Comparison of ENCODE assay signal across 1 cellular context in the genomic region with DNA sequence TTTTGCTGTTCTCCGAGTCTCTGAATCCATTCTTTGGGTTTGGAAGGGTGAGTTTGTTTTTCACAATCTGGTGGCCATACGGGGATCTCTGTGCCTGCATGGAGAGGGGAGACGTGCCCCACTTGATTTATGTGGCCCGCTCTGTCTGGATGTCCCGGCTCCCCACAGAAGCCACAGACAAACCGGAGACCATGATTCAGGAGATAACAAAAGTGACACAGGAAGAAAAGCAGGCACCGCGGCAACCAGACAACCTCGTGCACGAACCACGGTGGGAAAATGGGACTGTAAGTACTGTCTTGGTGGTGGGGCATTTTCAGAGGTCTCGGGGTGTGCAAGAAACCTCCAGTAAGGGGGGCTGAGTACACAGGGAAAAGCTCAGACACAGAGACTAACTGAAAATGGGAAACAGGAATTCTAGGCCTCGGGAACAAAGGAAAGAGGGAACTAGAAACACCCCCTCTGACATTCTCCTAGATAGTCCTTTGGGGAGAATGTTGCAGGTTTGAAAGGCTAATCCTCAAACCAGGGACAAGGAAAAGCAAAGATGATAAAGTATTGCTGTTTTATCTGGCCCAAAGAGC.
A peak's percentile ranks its signal among the peaks of the same experiment; 100 is the strongest.
TF ChIP-seq lines count a peak whose summit lies in the region.

No MANE protein-coding gene starts in this region.

TF ChIP-seq in GM12878, 131 proteins besides CTCF, POLR2A, EP300 and RAD21 (continues in another document):
- TF ChIP-seq, protein P1, sequence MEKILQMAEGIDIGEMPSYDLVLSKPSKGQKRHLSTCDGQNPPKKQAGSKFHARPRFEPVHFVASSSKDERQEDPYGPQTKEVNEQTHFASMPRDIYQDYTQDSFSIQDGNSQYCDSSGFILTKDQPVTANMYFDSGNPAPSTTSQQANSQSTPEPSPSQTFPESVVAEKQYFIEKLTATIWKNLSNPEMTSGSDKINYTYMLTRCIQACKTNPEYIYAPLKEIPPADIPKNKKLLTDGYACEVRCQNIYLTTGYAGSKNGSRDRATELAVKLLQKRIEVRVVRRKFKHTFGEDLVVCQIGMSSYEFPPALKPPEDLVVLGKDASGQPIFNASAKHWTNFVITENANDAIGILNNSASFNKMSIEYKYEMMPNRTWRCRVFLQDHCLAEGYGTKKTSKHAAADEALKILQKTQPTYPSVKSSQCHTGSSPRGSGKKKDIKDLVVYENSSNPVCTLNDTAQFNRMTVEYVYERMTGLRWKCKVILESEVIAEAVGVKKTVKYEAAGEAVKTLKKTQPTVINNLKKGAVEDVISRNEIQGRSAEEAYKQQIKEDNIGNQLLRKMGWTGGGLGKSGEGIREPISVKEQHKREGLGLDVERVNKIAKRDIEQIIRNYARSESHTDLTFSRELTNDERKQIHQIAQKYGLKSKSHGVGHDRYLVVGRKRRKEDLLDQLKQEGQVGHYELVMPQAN (conservative IDR thresholded peaks at IDR 0.05) = no peak
- TF ChIP-seq CBX3 (IDR thresholded peaks at IDR 0.05; ENCODE audit: borderline replicate concordance, low read depth) (no peak), HDGF (IDR thresholded peaks at IDR 0.05) (no peak), ETV6 (conservative IDR thresholded peaks at IDR 0.05 in 1 of 2, IDR thresholded peaks at IDR 0.05 in 1 of 2; ENCODE audit: borderline replicate concordance in 1 of 2, low read depth in 1 of 2) (no peak), KLF5 (IDR thresholded peaks at IDR 0.05; ENCODE audit: partially characterized antibody) (no peak), FOS (IDR thresholded peaks at IDR 0.05; ENCODE audit: borderline replicate concordance, extremely low read depth, insufficient read length) (no peak), NBN (IDR thresholded peaks at IDR 0.05) (no peak), SIX5 (IDR thresholded peaks at IDR 0.05; ENCODE audit: low read depth, low read length, severe bottlenecking) (no peak), CHD2 (IDR thresholded peaks at IDR 0.05; ENCODE audit: borderline replicate concordance, low read depth, low read length) (no peak), ZNF622 (IDR thresholded peaks at IDR 0.05) (no peak), SPI1 (IDR thresholded peaks at IDR 0.05; ENCODE audit: borderline replicate concordance, insufficient read depth, low read depth, low read length) (no peak), EZH2 (IDR thresholded peaks at IDR 0.05; ENCODE audit: borderline replicate concordance, control insufficient read depth, low read depth, low read length) (no peak), GABPA (IDR thresholded peaks at IDR 0.05; ENCODE audit: low read depth) (no peak), SREBF2 (IDR thresholded peaks at IDR 0.05; ENCODE audit: low read length) (no peak), NRF1 (conservative IDR thresholded peaks at IDR 0.05; ENCODE audit: low read depth, low read length) (no peak), MXI1 (IDR thresholded peaks at IDR 0.05; ENCODE audit: low read depth, low read length) (no peak), DPF2 (IDR thresholded peaks at IDR 0.05) (no peak), SIN3A (IDR thresholded peaks at IDR 0.05; ENCODE audit: low read depth, low read length) (no peak), TARDBP (IDR thresholded peaks at IDR 0.05; ENCODE audit: borderline replicate concordance) (no peak), IKZF2 (IDR thresholded peaks at IDR 0.05) (peak; percentile 12 to 23; a peak in 1 of 4 replicates), ZZZ3 (IDR thresholded peaks at IDR 0.05; ENCODE audit: control insufficient read depth, insufficient read length, low read depth) (no peak), TAF1 (IDR thresholded peaks at IDR 0.05; ENCODE audit: borderline replicate concordance, low read depth, low read length) (peak; percentile 18; the same call in 1 of the 2 replicates), TBL1XR1 (IDR thresholded peaks at IDR 0.05; ENCODE audit: low read depth, low read length) (no peak), IKZF1 (conservative IDR thresholded peaks at IDR 0.05) (peak; percentile 29; the same call in 1 of the 2 replicates), SMC3 (IDR thresholded peaks at IDR 0.05; ENCODE audit: borderline replicate concordance, low read length) (no peak), HDAC2 (IDR thresholded peaks at IDR 0.05) (no peak)
- TF ChIP-seq, protein P2, sequence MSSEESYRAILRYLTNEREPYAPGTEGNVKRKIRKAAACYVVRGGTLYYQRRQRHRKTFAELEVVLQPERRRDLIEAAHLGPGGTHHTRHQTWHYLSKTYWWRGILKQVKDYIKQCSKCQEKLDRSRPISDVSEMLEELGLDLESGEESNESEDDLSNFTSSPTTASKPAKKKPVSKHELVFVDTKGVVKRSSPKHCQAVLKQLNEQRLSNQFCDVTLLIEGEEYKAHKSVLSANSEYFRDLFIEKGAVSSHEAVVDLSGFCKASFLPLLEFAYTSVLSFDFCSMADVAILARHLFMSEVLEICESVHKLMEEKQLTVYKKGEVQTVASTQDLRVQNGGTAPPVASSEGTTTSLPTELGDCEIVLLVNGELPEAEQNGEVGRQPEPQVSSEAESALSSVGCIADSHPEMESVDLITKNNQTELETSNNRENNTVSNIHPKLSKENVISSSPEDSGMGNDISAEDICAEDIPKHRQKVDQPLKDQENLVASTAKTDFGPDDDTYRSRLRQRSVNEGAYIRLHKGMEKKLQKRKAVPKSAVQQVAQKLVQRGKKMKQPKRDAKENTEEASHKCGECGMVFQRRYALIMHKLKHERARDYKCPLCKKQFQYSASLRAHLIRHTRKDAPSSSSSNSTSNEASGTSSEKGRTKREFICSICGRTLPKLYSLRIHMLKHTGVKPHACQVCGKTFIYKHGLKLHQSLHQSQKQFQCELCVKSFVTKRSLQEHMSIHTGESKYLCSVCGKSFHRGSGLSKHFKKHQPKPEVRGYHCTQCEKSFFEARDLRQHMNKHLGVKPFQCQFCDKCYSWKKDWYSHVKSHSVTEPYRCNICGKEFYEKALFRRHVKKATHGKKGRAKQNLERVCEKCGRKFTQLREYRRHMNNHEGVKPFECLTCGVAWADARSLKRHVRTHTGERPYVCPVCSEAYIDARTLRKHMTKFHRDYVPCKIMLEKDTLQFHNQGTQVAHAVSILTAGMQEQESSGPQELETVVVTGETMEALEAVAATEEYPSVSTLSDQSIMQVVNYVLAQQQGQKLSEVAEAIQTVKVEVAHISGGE (CRISPR knock-in tag; IDR thresholded peaks at IDR 0.05) = no peak
- TF ChIP-seq, protein P3, sequence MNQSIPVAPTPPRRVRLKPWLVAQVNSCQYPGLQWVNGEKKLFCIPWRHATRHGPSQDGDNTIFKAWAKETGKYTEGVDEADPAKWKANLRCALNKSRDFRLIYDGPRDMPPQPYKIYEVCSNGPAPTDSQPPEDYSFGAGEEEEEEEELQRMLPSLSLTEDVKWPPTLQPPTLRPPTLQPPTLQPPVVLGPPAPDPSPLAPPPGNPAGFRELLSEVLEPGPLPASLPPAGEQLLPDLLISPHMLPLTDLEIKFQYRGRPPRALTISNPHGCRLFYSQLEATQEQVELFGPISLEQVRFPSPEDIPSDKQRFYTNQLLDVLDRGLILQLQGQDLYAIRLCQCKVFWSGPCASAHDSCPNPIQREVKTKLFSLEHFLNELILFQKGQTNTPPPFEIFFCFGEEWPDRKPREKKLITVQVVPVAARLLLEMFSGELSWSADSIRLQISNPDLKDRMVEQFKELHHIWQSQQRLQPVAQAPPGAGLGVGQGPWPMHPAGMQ (IDR thresholded peaks at IDR 0.05; ENCODE audit: borderline replicate concordance) = no peak
- TF ChIP-seq, protein P4, sequence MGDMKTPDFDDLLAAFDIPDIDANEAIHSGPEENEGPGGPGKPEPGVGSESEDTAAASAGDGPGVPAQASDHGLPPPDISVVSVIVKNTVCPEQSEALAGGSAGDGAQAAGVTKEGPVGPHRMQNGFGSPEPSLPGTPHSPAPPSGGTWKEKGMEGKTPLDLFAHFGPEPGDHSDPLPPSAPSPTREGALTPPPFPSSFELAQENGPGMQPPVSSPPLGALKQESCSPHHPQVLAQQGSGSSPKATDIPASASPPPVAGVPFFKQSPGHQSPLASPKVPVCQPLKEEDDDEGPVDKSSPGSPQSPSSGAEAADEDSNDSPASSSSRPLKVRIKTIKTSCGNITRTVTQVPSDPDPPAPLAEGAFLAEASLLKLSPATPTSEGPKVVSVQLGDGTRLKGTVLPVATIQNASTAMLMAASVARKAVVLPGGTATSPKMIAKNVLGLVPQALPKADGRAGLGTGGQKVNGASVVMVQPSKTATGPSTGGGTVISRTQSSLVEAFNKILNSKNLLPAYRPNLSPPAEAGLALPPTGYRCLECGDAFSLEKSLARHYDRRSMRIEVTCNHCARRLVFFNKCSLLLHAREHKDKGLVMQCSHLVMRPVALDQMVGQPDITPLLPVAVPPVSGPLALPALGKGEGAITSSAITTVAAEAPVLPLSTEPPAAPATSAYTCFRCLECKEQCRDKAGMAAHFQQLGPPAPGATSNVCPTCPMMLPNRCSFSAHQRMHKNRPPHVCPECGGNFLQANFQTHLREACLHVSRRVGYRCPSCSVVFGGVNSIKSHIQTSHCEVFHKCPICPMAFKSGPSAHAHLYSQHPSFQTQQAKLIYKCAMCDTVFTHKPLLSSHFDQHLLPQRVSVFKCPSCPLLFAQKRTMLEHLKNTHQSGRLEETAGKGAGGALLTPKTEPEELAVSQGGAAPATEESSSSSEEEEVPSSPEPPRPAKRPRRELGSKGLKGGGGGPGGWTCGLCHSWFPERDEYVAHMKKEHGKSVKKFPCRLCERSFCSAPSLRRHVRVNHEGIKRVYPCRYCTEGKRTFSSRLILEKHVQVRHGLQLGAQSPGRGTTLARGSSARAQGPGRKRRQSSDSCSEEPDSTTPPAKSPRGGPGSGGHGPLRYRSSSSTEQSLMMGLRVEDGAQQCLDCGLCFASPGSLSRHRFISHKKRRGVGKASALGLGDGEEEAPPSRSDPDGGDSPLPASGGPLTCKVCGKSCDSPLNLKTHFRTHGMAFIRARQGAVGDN (IDR thresholded peaks at IDR 0.05) = peak; percentile 46; the same call in 1 of the 2 replicates
- TF ChIP-seq, protein P5, sequence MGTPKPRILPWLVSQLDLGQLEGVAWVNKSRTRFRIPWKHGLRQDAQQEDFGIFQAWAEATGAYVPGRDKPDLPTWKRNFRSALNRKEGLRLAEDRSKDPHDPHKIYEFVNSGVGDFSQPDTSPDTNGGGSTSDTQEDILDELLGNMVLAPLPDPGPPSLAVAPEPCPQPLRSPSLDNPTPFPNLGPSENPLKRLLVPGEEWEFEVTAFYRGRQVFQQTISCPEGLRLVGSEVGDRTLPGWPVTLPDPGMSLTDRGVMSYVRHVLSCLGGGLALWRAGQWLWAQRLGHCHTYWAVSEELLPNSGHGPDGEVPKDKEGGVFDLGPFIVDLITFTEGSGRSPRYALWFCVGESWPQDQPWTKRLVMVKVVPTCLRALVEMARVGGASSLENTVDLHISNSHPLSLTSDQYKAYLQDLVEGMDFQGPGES (IDR thresholded peaks at IDR 0.05) = no peak
- TF ChIP-seq, protein P6, sequence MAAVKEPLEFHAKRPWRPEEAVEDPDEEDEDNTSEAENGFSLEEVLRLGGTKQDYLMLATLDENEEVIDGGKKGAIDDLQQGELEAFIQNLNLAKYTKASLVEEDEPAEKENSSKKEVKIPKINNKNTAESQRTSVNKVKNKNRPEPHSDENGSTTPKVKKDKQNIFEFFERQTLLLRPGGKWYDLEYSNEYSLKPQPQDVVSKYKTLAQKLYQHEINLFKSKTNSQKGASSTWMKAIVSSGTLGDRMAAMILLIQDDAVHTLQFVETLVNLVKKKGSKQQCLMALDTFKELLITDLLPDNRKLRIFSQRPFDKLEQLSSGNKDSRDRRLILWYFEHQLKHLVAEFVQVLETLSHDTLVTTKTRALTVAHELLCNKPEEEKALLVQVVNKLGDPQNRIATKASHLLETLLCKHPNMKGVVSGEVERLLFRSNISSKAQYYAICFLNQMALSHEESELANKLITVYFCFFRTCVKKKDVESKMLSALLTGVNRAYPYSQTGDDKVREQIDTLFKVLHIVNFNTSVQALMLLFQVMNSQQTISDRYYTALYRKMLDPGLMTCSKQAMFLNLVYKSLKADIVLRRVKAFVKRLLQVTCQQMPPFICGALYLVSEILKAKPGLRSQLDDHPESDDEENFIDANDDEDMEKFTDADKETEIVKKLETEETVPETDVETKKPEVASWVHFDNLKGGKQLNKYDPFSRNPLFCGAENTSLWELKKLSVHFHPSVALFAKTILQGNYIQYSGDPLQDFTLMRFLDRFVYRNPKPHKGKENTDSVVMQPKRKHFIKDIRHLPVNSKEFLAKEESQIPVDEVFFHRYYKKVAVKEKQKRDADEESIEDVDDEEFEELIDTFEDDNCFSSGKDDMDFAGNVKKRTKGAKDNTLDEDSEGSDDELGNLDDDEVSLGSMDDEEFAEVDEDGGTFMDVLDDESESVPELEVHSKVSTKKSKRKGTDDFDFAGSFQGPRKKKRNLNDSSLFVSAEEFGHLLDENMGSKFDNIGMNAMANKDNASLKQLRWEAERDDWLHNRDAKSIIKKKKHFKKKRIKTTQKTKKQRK (IDR thresholded peaks at IDR 0.05; ENCODE audit: low read depth, low read length) = no peak
- TF ChIP-seq, protein P7, sequence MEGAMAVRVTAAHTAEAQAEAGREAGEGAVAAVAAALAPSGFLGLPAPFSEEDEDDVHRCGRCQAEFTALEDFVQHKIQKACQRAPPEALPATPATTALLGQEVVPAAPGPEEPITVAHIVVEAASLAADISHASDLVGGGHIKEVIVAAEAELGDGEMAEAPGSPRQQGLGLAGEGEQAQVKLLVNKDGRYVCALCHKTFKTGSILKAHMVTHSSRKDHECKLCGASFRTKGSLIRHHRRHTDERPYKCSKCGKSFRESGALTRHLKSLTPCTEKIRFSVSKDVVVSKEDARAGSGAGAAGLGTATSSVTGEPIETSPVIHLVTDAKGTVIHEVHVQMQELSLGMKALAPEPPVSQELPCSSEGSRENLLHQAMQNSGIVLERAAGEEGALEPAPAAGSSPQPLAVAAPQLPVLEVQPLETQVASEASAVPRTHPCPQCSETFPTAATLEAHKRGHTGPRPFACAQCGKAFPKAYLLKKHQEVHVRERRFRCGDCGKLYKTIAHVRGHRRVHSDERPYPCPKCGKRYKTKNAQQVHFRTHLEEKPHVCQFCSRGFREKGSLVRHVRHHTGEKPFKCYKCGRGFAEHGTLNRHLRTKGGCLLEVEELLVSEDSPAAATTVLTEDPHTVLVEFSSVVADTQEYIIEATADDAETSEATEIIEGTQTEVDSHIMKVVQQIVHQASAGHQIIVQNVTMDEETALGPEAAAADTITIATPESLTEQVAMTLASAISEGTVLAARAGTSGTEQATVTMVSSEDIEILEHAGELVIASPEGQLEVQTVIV (IDR thresholded peaks at IDR 0.05; ENCODE audit: borderline replicate concordance, partially characterized antibody) = no peak
- TF ChIP-seq, protein P8, sequence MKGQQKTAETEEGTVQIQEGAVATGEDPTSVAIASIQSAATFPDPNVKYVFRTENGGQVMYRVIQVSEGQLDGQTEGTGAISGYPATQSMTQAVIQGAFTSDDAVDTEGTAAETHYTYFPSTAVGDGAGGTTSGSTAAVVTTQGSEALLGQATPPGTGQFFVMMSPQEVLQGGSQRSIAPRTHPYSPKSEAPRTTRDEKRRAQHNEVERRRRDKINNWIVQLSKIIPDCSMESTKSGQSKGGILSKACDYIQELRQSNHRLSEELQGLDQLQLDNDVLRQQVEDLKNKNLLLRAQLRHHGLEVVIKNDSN (IDR thresholded peaks at IDR 0.05; ENCODE audit: borderline replicate concordance, extremely low read length, insufficient read depth, low read depth, low read length) = no peak
- TF ChIP-seq, protein P9, sequence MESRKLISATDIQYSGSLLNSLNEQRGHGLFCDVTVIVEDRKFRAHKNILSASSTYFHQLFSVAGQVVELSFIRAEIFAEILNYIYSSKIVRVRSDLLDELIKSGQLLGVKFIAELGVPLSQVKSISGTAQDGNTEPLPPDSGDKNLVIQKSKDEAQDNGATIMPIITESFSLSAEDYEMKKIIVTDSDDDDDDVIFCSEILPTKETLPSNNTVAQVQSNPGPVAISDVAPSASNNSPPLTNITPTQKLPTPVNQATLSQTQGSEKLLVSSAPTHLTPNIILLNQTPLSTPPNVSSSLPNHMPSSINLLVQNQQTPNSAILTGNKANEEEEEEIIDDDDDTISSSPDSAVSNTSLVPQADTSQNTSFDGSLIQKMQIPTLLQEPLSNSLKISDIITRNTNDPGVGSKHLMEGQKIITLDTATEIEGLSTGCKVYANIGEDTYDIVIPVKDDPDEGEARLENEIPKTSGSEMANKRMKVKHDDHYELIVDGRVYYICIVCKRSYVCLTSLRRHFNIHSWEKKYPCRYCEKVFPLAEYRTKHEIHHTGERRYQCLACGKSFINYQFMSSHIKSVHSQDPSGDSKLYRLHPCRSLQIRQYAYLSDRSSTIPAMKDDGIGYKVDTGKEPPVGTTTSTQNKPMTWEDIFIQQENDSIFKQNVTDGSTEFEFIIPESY (IDR thresholded peaks at IDR 0.05) = no peak
